ENCODE assay signal across 1 cellular context in genomic region chr17:67280279-67280678, GRCh38.
TF ChIP-seq lines count a peak whose summit lies in the region.

No MANE protein-coding gene starts in this region.

TF ChIP-seq in HepG2, 621 proteins besides CTCF, POLR2A, EP300 and RAD21 (continued from another document):
- TF ChIP-seq SKI (IDR thresholded peaks at IDR 0.05; ENCODE audit: partially characterized antibody): peak; percentile 39
- peak; percentile 59 for TF ChIP-seq XRCC5 (optimal IDR thresholded peaks at IDR 0.05; ENCODE audit: low read length)
- peak; percentile 77; the same call in 1 of the 2 replicates for TF ChIP-seq ZBTB7B (CRISPR knock-in tag; IDR thresholded peaks at IDR 0.05)
- TF ChIP-seq MAFK (conservative IDR thresholded peaks at IDR 0.05 in 1 of 2, IDR thresholded peaks at IDR 0.05 in 1 of 2; ENCODE audit: low read length in 2 of 2): peak; percentile 9 to 38; a peak in 1 of 4 replicates
- no peak for TF ChIP-seq LCORL (IDR thresholded peaks at IDR 0.05)
- peak; percentile 73; the same call in 1 of the 2 replicates for TF ChIP-seq LCORL (CRISPR knock-in tag; IDR thresholded peaks at IDR 0.05)
- TF ChIP-seq ZFX (CRISPR knock-in tag; IDR thresholded peaks at IDR 0.05; ENCODE audit: low read depth): peak; percentile 80
- TF ChIP-seq, protein P1, sequence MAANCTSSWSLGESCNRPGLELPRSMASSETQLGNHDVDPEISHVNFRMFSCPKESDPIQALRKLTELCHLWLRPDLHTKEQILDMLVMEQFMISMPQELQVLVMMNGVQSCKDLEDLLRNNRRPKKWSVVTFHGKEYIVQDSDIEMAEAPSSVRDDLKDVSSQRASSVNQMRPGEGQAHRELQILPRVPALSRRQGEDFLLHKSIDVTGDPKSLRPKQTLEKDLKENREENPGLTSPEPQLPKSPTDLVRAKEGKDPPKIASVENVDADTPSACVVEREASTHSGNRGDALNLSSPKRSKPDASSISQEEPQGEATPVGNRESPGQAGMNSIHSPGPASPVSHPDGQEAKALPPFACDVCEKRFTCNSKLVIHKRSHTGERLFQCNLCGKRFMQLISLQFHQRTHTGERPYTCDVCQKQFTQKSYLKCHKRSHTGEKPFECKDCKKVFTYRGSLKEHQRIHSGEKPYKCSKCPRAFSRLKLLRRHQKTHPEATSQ (CRISPR knock-in tag; IDR thresholded peaks at IDR 0.05; ENCODE audit: borderline replicate concordance): 0 out of 2 replicates have a peak, but pooled peaks have one; percentile 22
- 0 out of 2 replicates have a peak, but pooled peaks have one; percentile 7 for TF ChIP-seq ZHX1 (CRISPR knock-in tag; IDR thresholded peaks at IDR 0.05; ENCODE audit: low read depth)
- no peak for TF ChIP-seq ZNF792 (CRISPR knock-in tag; IDR thresholded peaks at IDR 0.05)
- TF ChIP-seq, protein P2, sequence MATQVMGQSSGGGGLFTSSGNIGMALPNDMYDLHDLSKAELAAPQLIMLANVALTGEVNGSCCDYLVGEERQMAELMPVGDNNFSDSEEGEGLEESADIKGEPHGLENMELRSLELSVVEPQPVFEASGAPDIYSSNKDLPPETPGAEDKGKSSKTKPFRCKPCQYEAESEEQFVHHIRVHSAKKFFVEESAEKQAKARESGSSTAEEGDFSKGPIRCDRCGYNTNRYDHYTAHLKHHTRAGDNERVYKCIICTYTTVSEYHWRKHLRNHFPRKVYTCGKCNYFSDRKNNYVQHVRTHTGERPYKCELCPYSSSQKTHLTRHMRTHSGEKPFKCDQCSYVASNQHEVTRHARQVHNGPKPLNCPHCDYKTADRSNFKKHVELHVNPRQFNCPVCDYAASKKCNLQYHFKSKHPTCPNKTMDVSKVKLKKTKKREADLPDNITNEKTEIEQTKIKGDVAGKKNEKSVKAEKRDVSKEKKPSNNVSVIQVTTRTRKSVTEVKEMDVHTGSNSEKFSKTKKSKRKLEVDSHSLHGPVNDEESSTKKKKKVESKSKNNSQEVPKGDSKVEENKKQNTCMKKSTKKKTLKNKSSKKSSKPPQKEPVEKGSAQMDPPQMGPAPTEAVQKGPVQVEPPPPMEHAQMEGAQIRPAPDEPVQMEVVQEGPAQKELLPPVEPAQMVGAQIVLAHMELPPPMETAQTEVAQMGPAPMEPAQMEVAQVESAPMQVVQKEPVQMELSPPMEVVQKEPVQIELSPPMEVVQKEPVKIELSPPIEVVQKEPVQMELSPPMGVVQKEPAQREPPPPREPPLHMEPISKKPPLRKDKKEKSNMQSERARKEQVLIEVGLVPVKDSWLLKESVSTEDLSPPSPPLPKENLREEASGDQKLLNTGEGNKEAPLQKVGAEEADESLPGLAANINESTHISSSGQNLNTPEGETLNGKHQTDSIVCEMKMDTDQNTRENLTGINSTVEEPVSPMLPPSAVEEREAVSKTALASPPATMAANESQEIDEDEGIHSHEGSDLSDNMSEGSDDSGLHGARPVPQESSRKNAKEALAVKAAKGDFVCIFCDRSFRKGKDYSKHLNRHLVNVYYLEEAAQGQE (IDR thresholded peaks at IDR 0.05; ENCODE audit: borderline replicate concordance in 1 of 2, low read depth in 1 of 2, low read length in 2 of 2): no peak
- 0 out of 2 replicates have a peak, but pooled peaks have one; percentile 10 for TF ChIP-seq ZFP36L1 (CRISPR knock-in tag; IDR thresholded peaks at IDR 0.05)
- TF ChIP-seq ELF3 (CRISPR knock-in tag; IDR thresholded peaks at IDR 0.05): peak; percentile 38; the same call in 1 of the 2 replicates
- peak; percentile 74 for TF ChIP-seq HNF4A (CRISPR knock-in tag; IDR thresholded peaks at IDR 0.05)
- peak; percentile 33; the same call in 1 of the 2 replicates for TF ChIP-seq MYPOP (CRISPR knock-in tag; IDR thresholded peaks at IDR 0.05)
- TF ChIP-seq PHF21A (CRISPR knock-in tag; IDR thresholded peaks at IDR 0.05): peak; percentile 59; the same call in 1 of the 2 replicates
- no peak for TF ChIP-seq CENPT (CRISPR knock-in tag; IDR thresholded peaks at IDR 0.05; ENCODE audit: low read depth)
- 0 out of 2 replicates have a peak, but pooled peaks have one; percentile 42 for TF ChIP-seq NFKB2 (CRISPR knock-in tag; IDR thresholded peaks at IDR 0.05; ENCODE audit: borderline replicate concordance)
- TF ChIP-seq ZNF614 (CRISPR knock-in tag; IDR thresholded peaks at IDR 0.05; ENCODE audit: borderline replicate concordance): peak; percentile 55; the same call in 1 of the 2 replicates
- peak; percentile 32; the same call in 1 of the 2 replicates for TF ChIP-seq TARDBP (CRISPR knock-in tag; IDR thresholded peaks at IDR 0.05)
